25 cellular contexts compared by ENCODE assay signal in genomic region chr22:35811670-35812069, GRCh38.
DNase-seq lines count a peak whose midpoint lies in the region; ATAC-seq, FAIRE-seq and TF ChIP-seq lines count a peak whose summit lies in the region.
"Had no signal": no experiment of that assay in that cellular context is flagged by ENCODE, and none has a peak within 500 bp of the region (broad histone marks: within the 10 kb centered on the region; RNA-seq: fewer than 3 reads in every experiment).

No MANE protein-coding gene starts in this region.

- H3K4me3 ChIP-seq in NB4 (ENCODE audit: low read depth, low read length) (no peak overlapping the region), H1 (ENCODE audit: extremely low read depth in 1 of 4, insufficient read depth in 2 of 4, low read depth in 3 of 4, low read length in 4 of 4) (no peak overlapping the region), HAP-1 (no peak overlapping the region)
- H3K4me3 ChIP-seq: BLaER1, GM12878 had no signal

- H3K23me2 ChIP-seq in H1 (ENCODE audit: low read depth, low read length), result no peaks in the 10 kb centered on the region

- no peak overlapping the region for H2AK5ac ChIP-seq in H1 (ENCODE audit: low read depth, low read length)

- whole genome bisulfite sequencing in H1 (ENCODE audit: extremely low coverage in 1 of 2, insufficient coverage in 1 of 2, insufficient read length in 1 of 2, insufficient replicate concordance in 2 of 2, low coverage in 1 of 2, low lambda C conversion rate in 2 of 2, missing lambda C conversion rate in 1 of 2), 2 experiments, result 83% methylated on average over 2 of the region's 3 CpGs; no CpG with 5 or more reads in 1 of the 2 experiments

- intact Hi-C loops in sciatic nerve (cut with DNase I), result no loop called here

- no peak overlapping the region for H4K5ac ChIP-seq in H1 (ENCODE audit: insufficient read length, low read depth, low read length)

- peak; percentile 11 for DNase-seq in NB4 (ENCODE audit: low read depth)
- DNase-seq in OCI-M1 (lab: John Stamatoyannopoulos, UW), result peak; percentile 9
- no peak for DNase-seq in H1 (ENCODE audit: low read depth in 1 of 2, low spot score in 2 of 2)
- no peak for DNase-seq in HAP-1 (ENCODE audit: low spot score in 2 of 2)
- DNase-seq in sciatic nerve (ENCODE audit: low spot score), result no peak
- DNase-seq in activated CD8-positive, alpha-beta memory T cell treated with anti-CD3 and anti-CD28 coated beads for 24 hours, result no peak
- DNase-seq: 8988T; ACHN; BE2C; C1 segment of cervical spinal cord; CD4-positive, alpha-beta memory T cell; CD4-positive, CD25-positive, alpha-beta regulatory T cell; CD8-positive, alpha-beta memory T cell; COR-L47; DMS 273 treated with DMSO at 0.1 percent for 48 hours; DMS153; DMS53; DMS79; DND-41; EL; GDM1 had no signal

- H3K9ac ChIP-seq in H1 (replicated peaks in 1 of 4; ENCODE audit: extremely low read depth in 1 of 4, low read depth in 3 of 4, low read length in 3 of 4), result no peak overlapping the region
- H3K9ac ChIP-seq: BLaER1 had no signal

- H2BK12ac ChIP-seq in H1 (ENCODE audit: low read depth, low read length), result no peak overlapping the region

- H3K4me1 ChIP-seq in H1 (replicated peaks in 1 of 4; ENCODE audit: control insufficient read depth in 3 of 4, insufficient read depth in 4 of 4, low read length in 3 of 4), result no peaks in the 10 kb centered on the region; a peak in 1 of 7 replicates
- no peaks in the 10 kb centered on the region for H3K4me1 ChIP-seq in HAP-1
- H3K4me1 ChIP-seq: BLaER1 had no signal

- H2BK5ac ChIP-seq in H1 (ENCODE audit: low read depth, low read length), result no peak overlapping the region

- no peak overlapping the region for H2BK20ac ChIP-seq in H1 (ENCODE audit: low read length)

- 0 out of 2 replicates have a peak, but pooled peaks cover 2% of the 10 kb centered on the region for H3K79me1 ChIP-seq in H1 (ENCODE audit: low read depth, low read length)

- H3K4ac ChIP-seq in H1 (replicated peaks; ENCODE audit: insufficient read length, low read depth, low read length), result no peak overlapping the region

- H4K91ac ChIP-seq in H1 (replicated peaks; ENCODE audit: insufficient read length, low read length), result no peak overlapping the region

- H3K23ac ChIP-seq in H1 (ENCODE audit: insufficient read length), result no peak overlapping the region

- no peak for ATAC-seq in sciatic nerve
- ATAC-seq: GM12878 had no signal

- H2BK15ac ChIP-seq in H1 (ENCODE audit: low read length), result no peak overlapping the region

- in situ Hi-C loops in HAP-1 (cut with MboI; ENCODE audit: low sequenced_read_pairs), result no loop called here

- no peak overlapping the region for H2AFZ ChIP-seq in H1 (ENCODE audit: low read length)

- H3K56ac ChIP-seq in H1 (replicated peaks; ENCODE audit: insufficient read length, low read depth, low read length), result no peak overlapping the region

- H3K27me3 ChIP-seq in H1 (replicated peaks in 1 of 4; ENCODE audit: control insufficient read depth in 3 of 4, extremely low read depth in 1 of 4, insufficient read depth in 3 of 4, low read length in 3 of 4), result no peaks in the 10 kb centered on the region
- H3K27me3 ChIP-seq in HAP-1 (ENCODE audit: low read depth), result no peaks in the 10 kb centered on the region
- H3K27me3 ChIP-seq: BE2C, BLaER1 had no signal

- no peak overlapping the region for H3K14ac ChIP-seq in H1 (ENCODE audit: insufficient read length)

- FAIRE-seq in H1 (lab: Jason Lieb, UNC), result no peak
- FAIRE-seq: GM12878, GM12892, GM18507 had no signal

- TF ChIP-seq POLR2A in NB4 (IDR thresholded peaks at IDR 0.05; ENCODE audit: extremely low read depth, insufficient read length) (no peak), H1 (IDR thresholded peaks at IDR 0.05; ENCODE audit: control extremely low read depth in 1 of 2, low read depth in 2 of 2, low read length in 2 of 2) (no peak)

- TF ChIP-seq EP300 in H1 (IDR thresholded peaks at IDR 0.05; ENCODE audit: borderline replicate concordance in 1 of 2, low read depth in 2 of 2, low read length in 2 of 2), result no peak

- peaks cover 0 to 45% of the 10 kb centered on the region in 2 experiments; a peak in 2 of 4 replicates for H3K79me2 ChIP-seq in H1 (ENCODE audit: control insufficient read depth in 1 of 2, insufficient read depth in 2 of 2, low read length in 2 of 2)

- POLR2A ChIA-PET in H1 (lab: Charles Lee; ENCODE audit: partially characterized antibody), result no interaction called here

- no peak for TF ChIP-seq CTCF in NB4 (IDR thresholded peaks at IDR 0.05; ENCODE audit: low read depth, low read length)
- TF ChIP-seq CTCF in H1 (IDR thresholded peaks at IDR 0.05; ENCODE audit: control extremely low read depth in 1 of 3, insufficient read depth in 1 of 3, low read depth in 1 of 3, low read length in 3 of 3), result no peak

- H3K9me3 ChIP-seq in H1 (ENCODE audit: insufficient read depth in 2 of 2, low read depth in 1 of 2, low read length in 1 of 2), result no peaks in the 10 kb centered on the region
- H3K9me3 ChIP-seq in HAP-1, result no peaks in the 10 kb centered on the region
- H3K9me3 ChIP-seq: BE2C had no signal

- CTCF ChIA-PET in H1 (lab: Charles Lee; ENCODE audit: partially characterized antibody), result no interaction called here

- no peak for TF ChIP-seq RAD21 in H1 (IDR thresholded peaks at IDR 0.05 in 1 of 2, conservative IDR thresholded peaks at IDR 0.05 in 1 of 2; ENCODE audit: low read depth in 2 of 2, low read length in 2 of 2)

- H3K18ac ChIP-seq in H1 (ENCODE audit: extremely low read depth, low read length), result no peak overlapping the region

- no peak overlapping the region for H4K8ac ChIP-seq in H1 (ENCODE audit: extremely low read depth, insufficient read depth, low read length)

- no peak overlapping the region for H3K4me2 ChIP-seq in H1 (ENCODE audit: insufficient read depth in 1 of 2, low read depth in 2 of 2, low read length in 2 of 2)
- H3K4me2 ChIP-seq: BLaER1 had no signal

- no peak overlapping the region for H2BK120ac ChIP-seq in H1 (replicated peaks; ENCODE audit: low read depth, low read length)

- H4K20me1 ChIP-seq in H1 (replicated peaks in 1 of 2; ENCODE audit: control insufficient read depth in 1 of 2, insufficient read depth in 2 of 2, low read length in 2 of 2), result peaks cover 0 to 2% of the 10 kb centered on the region in 2 experiments
- H4K20me1 ChIP-seq: BLaER1 had no signal

- H3K27ac ChIP-seq in H1 (ENCODE audit: low read depth, low read length), result no peak overlapping the region
- H3K27ac ChIP-seq: BLaER1 had no signal

- peaks cover 0 to 20% (median 7%) of the 10 kb centered on the region in 4 experiments; a peak in 6 of 8 replicates for H3K36me3 ChIP-seq in H1 (ENCODE audit: control insufficient read depth in 2 of 4, insufficient read depth in 4 of 4, low read length in 3 of 4)
- 0 out of 2 replicates have a peak, but pooled peaks cover 4% of the 10 kb centered on the region for H3K36me3 ChIP-seq in HAP-1 (replicated peaks)
- H3K36me3 ChIP-seq: BLaER1 had no signal

TF ChIP-seq in H1, 55 proteins besides CTCF, POLR2A, EP300 and RAD21:
- no peak for TF ChIP-seq HDAC6 (IDR thresholded peaks at IDR 0.05; ENCODE audit: low read depth, low read length)
- TF ChIP-seq CEBPB (IDR thresholded peaks at IDR 0.05; ENCODE audit: low read depth, low read length), result 0 out of 2 replicates have a peak, but pooled peaks have one; percentile 12

Comparison
In these comparisons a context has a peak if more than half of its experiments do, and no peak if none do; other contexts are left out.
1. DNase-seq: peak in NB4 (single experiment) and OCI-M1 (single experiment); none in H1 (0 of 2), HAP-1 (0 of 2), sciatic nerve (single experiment) and activated CD8-positive, alpha-beta memory T cell treated with anti-CD3 and anti-CD28 coated beads for 24 hours (single experiment).